Comparison of ENCODE assay signal across 25 cellular contexts in genomic region chr5:91114658-91115057, GRCh38.
DNase-seq lines count a peak whose midpoint lies in the region; ATAC-seq, FAIRE-seq and TF ChIP-seq lines count a peak whose summit lies in the region.
"Had no signal": no experiment of that assay in that cellular context is flagged by ENCODE, and none has a peak within 500 bp of the region (broad histone marks: within the 10 kb centered on the region; RNA-seq: fewer than 3 reads in every experiment).

No MANE protein-coding gene starts in this region.

- H4K20me1 ChIP-seq in GM23338 (replicated peaks; ENCODE audit: insufficient read depth): no peaks in the 10 kb centered on the region

- 35% methylated on average over 2 of the region's 2 CpGs for WGBS in right cardiac atrium

- H3K27ac Mint-ChIP-seq in GM23338: 0 out of 2 replicates have a peak overlapping the region, but pooled peaks have one; percentile 38
- H3K27ac Mint-ChIP-seq in dendritic cell treated with granulocyte-macrophage colony-stimulating factor and Interleukin-4, amounts not matched to agents 40 ng/mL and 50 ng/mL, for 4 days: peak overlapping the region; percentile 86
- H3K27ac Mint-ChIP-seq: CD8-positive, alpha-beta memory T cell; nephron; type B pancreatic cell had no signal

- no peak for DNase-seq in GM23338 (ENCODE audit: low spot score)
- DNase-seq in right cardiac atrium: no peak
- DNase-seq in SHP77 (lab: John Stamatoyannopoulos, UW): no peak
- no peak for DNase-seq in kidney
- no peak for DNase-seq in lower lobe of right lung
- DNase-seq: activated CD4-positive, alpha-beta T cell treated with anti-CD3 and anti-CD28 coated beads for 4 hours; activated CD8-positive, alpha-beta memory T cell treated with anti-CD3 and anti-CD28 coated beads, Interleukin-2, amount 50 U/mL, for 48 hours; activated naive CD4-positive, alpha-beta T cell; CD8-positive, alpha-beta memory T cell; DND-41; gastrocnemius medialis; GM23248; NCI-H1436; NCI-H748 treated with DMSO at 0.1 percent for 48 hours; PC-3; stimulated activated naive CD4-positive, alpha-beta T cell had no signal

- no peaks in the 10 kb centered on the region for H3K9me3 Mint-ChIP-seq in GM23338
- H3K9me3 Mint-ChIP-seq in dendritic cell treated with granulocyte-macrophage colony-stimulating factor and Interleukin-4, amounts not matched to agents 40 ng/mL and 50 ng/mL, for 4 days: no peaks in the 10 kb centered on the region
- H3K9me3 Mint-ChIP-seq: CD8-positive, alpha-beta memory T cell; nephron; type B pancreatic cell had no signal

- no peak overlapping the region for H2AFZ ChIP-seq in GM23338
- H2AFZ ChIP-seq: GM23248 had no signal

- H3K4me2 ChIP-seq in GM23338: no peak overlapping the region

- no peak overlapping the region for H3K4me3 Mint-ChIP-seq in GM23338
- no peak overlapping the region for H3K4me3 Mint-ChIP-seq in dendritic cell treated with granulocyte-macrophage colony-stimulating factor and Interleukin-4, amounts not matched to agents 40 ng/mL and 50 ng/mL, for 4 days
- H3K4me3 Mint-ChIP-seq: CD8-positive, alpha-beta memory T cell; nephron; type B pancreatic cell had no signal

- H3K4me1 ChIP-seq in GM23338 (ENCODE audit: insufficient read depth): no peaks in the 10 kb centered on the region
- no peaks in the 10 kb centered on the region for H3K4me1 ChIP-seq in right cardiac atrium (ENCODE audit: control insufficient read depth, insufficient read depth, low read length)
- H3K4me1 ChIP-seq in skeletal muscle tissue (ENCODE audit: control insufficient read depth in 3 of 3, insufficient read depth in 3 of 3, low read length in 3 of 3): peaks cover 5 to 8% (median 7%) of the 10 kb centered on the region in 3 donors
- peaks cover 3 to 8% of the 10 kb centered on the region in 2 donors for H3K4me1 ChIP-seq in kidney (ENCODE audit: control insufficient read depth in 1 of 2, insufficient read depth in 1 of 2, low read depth in 1 of 2, low read length in 2 of 2)
- H3K4me1 ChIP-seq in lower lobe of right lung: peaks cover 36% of the 10 kb centered on the region

- H3K4me3 ChIP-seq in GM23338: no peak overlapping the region
- H3K4me3 ChIP-seq in right cardiac atrium (ENCODE audit: low read length): no peak overlapping the region
- no peak overlapping the region for H3K4me3 ChIP-seq in skeletal muscle tissue (ENCODE audit: low read length in 3 of 3)
- H3K4me3 ChIP-seq in kidney (ENCODE audit: low read length in 2 of 2): no peak overlapping the region
- no peak overlapping the region for H3K4me3 ChIP-seq in lower lobe of right lung
- H3K4me3 ChIP-seq: gastrocnemius medialis, GM23248, SK-N-MC had no signal

- no peaks in the 10 kb centered on the region for H3K27me3 ChIP-seq in GM23338 (ENCODE audit: insufficient read depth)
- no peaks in the 10 kb centered on the region for H3K27me3 ChIP-seq in right cardiac atrium (ENCODE audit: control insufficient read depth, insufficient read depth)
- no peaks in the 10 kb centered on the region for H3K27me3 ChIP-seq in skeletal muscle tissue (ENCODE audit: control insufficient read depth in 3 of 3, insufficient read depth in 3 of 3, low read length in 3 of 3)
- H3K27me3 ChIP-seq in lower lobe of right lung (ENCODE audit: low read depth): no peaks in the 10 kb centered on the region
- H3K27me3 ChIP-seq: gastrocnemius medialis had no signal

- no peak for FAIRE-seq in kidney (lab: Jason Lieb, UNC)
- FAIRE-seq: astrocyte, endometrium, HTR-8/SVneo had no signal

- H3K9ac ChIP-seq in skeletal muscle tissue (ENCODE audit: low read depth in 1 of 3, low read length in 3 of 3): peak overlapping the region in 1 of 3 donors; percentile 10
- no peak overlapping the region for H3K9ac ChIP-seq in kidney (ENCODE audit: low read length in 2 of 2)
- H3K9ac ChIP-seq: GM23248 had no signal

- intact Hi-C loops in dendritic cell treated with granulocyte-macrophage colony-stimulating factor and Interleukin-4, amounts not matched to agents 40 ng/mL and 50 ng/mL, for 4 days (cut with micrococcal nuclease): no loop called here
- intact Hi-C loops in right cardiac atrium (cut with DNase I) (loop anchor here in 1 of 4 donors (10.0 kb wide), 2 partner anchors 100 to 170 kb away; no protein-coding TSS in a partner anchor), kidney (cut with DNase I) (no loop called here), lower lobe of right lung (cut with DNase I) (no loop called here)

- no peak for ATAC-seq in GM23338
- peak; percentile 73 to 76 for ATAC-seq in right cardiac atrium
- no peak for ATAC-seq in HG02623 (IDR thresholded peaks at IDR 0.05; ENCODE audit: unreplicated experiment)
- no peak for ATAC-seq in lower lobe of right lung
- ATAC-seq: gastrocnemius medialis, PC-3 had no signal

- H3K27ac ChIP-seq in GM23338 (ENCODE audit: low read depth) (no peak overlapping the region), right cardiac atrium (ENCODE audit: low read length) (no peak overlapping the region), skeletal muscle tissue (ENCODE audit: low read depth, low read length) (peak overlapping the region; percentile 33), kidney (ENCODE audit: low read depth in 2 of 2, low read length in 2 of 2) (no peak overlapping the region), lower lobe of right lung (no peak overlapping the region)
- H3K27ac ChIP-seq: GM23248, SK-N-MC had no signal

- H3K27me3 Mint-ChIP-seq in GM23338 (ENCODE audit: insufficient read depth, low read depth, poor library complexity): no peaks in the 10 kb centered on the region
- H3K27me3 Mint-ChIP-seq in dendritic cell treated with granulocyte-macrophage colony-stimulating factor and Interleukin-4, amounts not matched to agents 40 ng/mL and 50 ng/mL, for 4 days: no peaks in the 10 kb centered on the region
- H3K27me3 Mint-ChIP-seq: type B pancreatic cell had no signal

- H3K36me3 ChIP-seq in GM23338 (ENCODE audit: insufficient read depth) (no peaks in the 10 kb centered on the region), skeletal muscle tissue (ENCODE audit: control insufficient read depth in 3 of 3, insufficient read depth in 3 of 3, low read length in 3 of 3) (no peaks in the 10 kb centered on the region), kidney (ENCODE audit: control insufficient read depth in 1 of 2, insufficient read depth in 2 of 2, low read length in 2 of 2) (no peaks in the 10 kb centered on the region), lower lobe of right lung (no peaks in the 10 kb centered on the region)
- H3K36me3 ChIP-seq: gastrocnemius medialis had no signal

- no peaks in the 10 kb centered on the region for H3K36me3 Mint-ChIP-seq in GM23338 (ENCODE audit: low read depth)
- H3K36me3 Mint-ChIP-seq in dendritic cell treated with granulocyte-macrophage colony-stimulating factor and Interleukin-4, amounts not matched to agents 40 ng/mL and 50 ng/mL, for 4 days (ENCODE audit: low read depth): no peaks in the 10 kb centered on the region
- H3K36me3 Mint-ChIP-seq: CD8-positive, alpha-beta memory T cell; type B pancreatic cell had no signal

- H3F3A ChIP-seq in GM23338 (replicated peaks; ENCODE audit: low read depth): no peaks in the 10 kb centered on the region

- TF ChIP-seq CTCF in GM23338 (conservative IDR thresholded peaks at IDR 0.05; ENCODE audit: low read depth in 2 of 2) (no peak), kidney (IDR thresholded peaks at IDR 0.05; ENCODE audit: borderline replicate concordance, extremely low read depth, insufficient read depth) (no peak), lower lobe of right lung (IDR thresholded peaks at IDR 0.05) (no peak)

- H3K9me3 ChIP-seq in right cardiac atrium (ENCODE audit: control insufficient read depth, low read length) (no peaks in the 10 kb centered on the region), skeletal muscle tissue (ENCODE audit: control insufficient read depth in 3 of 3, low read length in 3 of 3) (no peaks in the 10 kb centered on the region), kidney (ENCODE audit: control insufficient read depth in 1 of 2, low read length in 2 of 2) (no peaks in the 10 kb centered on the region), lower lobe of right lung (no peaks in the 10 kb centered on the region)
- H3K9me3 ChIP-seq: gastrocnemius medialis had no signal

- no peaks in the 10 kb centered on the region for H3K9me2 ChIP-seq in GM23338 (ENCODE audit: insufficient read depth)

- no peaks in the 10 kb centered on the region; the same call in 1 of the 3 replicates for H3K4me1 Mint-ChIP-seq in GM23338
- H3K4me1 Mint-ChIP-seq in dendritic cell treated with granulocyte-macrophage colony-stimulating factor and Interleukin-4, amounts not matched to agents 40 ng/mL and 50 ng/mL, for 4 days (ENCODE audit: low read depth): peaks cover 22% of the 10 kb centered on the region
- H3K4me1 Mint-ChIP-seq: CD8-positive, alpha-beta memory T cell had no signal

- no peaks in the 10 kb centered on the region for H3K79me2 ChIP-seq in GM23338 (replicated peaks; ENCODE audit: insufficient read depth)

TF ChIP-seq in GM23338, 12 proteins besides CTCF, POLR2A, EP300 and RAD21 (continues in another document):
- TF ChIP-seq NANOG (IDR thresholded peaks at IDR 0.05; ENCODE audit: borderline replicate concordance) (no peak), ZNF331 (CRISPR knock-in tag; IDR thresholded peaks at IDR 0.05; ENCODE audit: low read depth) (no peak), JUNB (IDR thresholded peaks at IDR 0.05; ENCODE audit: unreplicated experiment) (no peak), ZNF114 (CRISPR knock-in tag; IDR thresholded peaks at IDR 0.05) (no peak)

Comparison
In these comparisons a context has a peak if more than half of its experiments do, and no peak if none do; other contexts are left out.
1. ATAC-seq: peak in right cardiac atrium (2 of 2); none in GM23338 (single experiment), HG02623 (single experiment) and lower lobe of right lung (0 of 2).